ENCODE assay signal across 11 cellular contexts in the genomic region with DNA sequence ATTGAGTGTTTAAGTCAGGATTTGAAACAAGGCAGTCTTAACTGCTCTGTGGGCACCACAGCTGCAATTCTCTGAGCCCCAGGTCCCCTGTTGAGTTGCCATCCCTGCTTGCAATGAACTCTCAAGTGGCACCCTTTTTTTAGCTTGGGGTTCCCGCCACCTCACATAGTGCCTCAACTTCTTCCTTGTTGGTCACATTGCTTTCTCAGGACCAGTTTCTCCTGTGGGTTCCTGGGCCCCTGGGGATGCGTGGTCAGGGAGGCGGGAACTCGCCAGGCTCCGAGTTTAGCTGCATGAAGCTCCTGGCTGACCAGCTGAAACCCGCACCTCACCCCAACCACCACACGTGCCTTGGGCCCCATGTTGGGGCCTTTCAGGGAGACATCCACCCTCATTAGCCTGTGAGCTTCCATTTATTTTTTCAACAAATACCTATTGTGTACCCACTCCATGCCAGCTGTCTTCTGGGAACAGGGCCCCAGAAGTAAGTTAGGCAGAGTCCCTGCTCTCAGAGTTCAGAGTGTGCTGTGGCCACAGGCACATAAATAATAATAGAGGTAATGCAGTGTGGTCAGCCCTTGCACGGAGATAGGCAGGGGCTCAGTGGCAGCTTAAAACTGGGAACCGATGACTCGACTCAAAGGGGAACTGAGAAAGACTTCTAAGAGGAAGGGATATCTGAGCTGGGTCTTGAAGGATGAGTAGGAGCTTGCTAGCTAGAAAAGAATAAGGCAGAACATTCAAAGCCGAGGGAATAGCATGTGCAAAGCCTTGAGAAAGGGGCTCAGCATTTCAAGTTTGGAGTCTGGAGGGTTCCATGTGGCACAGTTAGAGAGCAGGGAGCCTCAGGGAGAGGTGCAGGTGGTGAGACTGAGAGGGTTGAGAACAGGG. TPM values are rescaled to one million over a fixed set of nuclear protein-coding genes. Genes with fewer than 3 reads are reported as not detected.
DNase-seq lines count a peak whose midpoint lies in the region; ATAC-seq and TF ChIP-seq lines count a peak whose summit lies in the region.
"Had no signal": no experiment of that assay in that cellular context is flagged by ENCODE, and none has a peak within 500 bp of the region (broad histone marks: within the 10 kb centered on the region; RNA-seq: fewer than 3 reads in every experiment).

No MANE protein-coding gene starts in this region.

- CTCF ChIA-PET in activated B cell treated with CpG ODN at 0.5 μM for 24 hours (lab: Charles Lee): interaction anchor here (0.6 to 5.5 kb wide), 33 partner anchors 11 to 247 kb away, joined by 3 to 82 read pairs (median 5); a partner anchor contains a TSS

- peak overlapping the region; percentile 33 for H3K4me3 Mint-ChIP-seq in activated B cell treated with CpG ODN at 0.5 μM for 24 hours

- POLR2A ChIA-PET in activated B cell treated with CpG ODN at 0.5 μM for 24 hours (lab: Charles Lee): interaction anchor here (0.6 to 6.4 kb wide), 20 partner anchors 11 to 1548 kb away, joined by 3 to 161 read pairs (median 6); a partner anchor contains a TSS

- H3K27me3 ChIP-seq in mesenchymal stem cell (ENCODE audit: control insufficient read depth in 1 of 2, insufficient read depth in 1 of 2, low read length in 2 of 2): peaks cover 44 to 86% of the 10 kb centered on the region in 2 experiments

- no peak overlapping the region for H3K14ac ChIP-seq in mesenchymal stem cell (ENCODE audit: low read length in 2 of 2)

- H3K79me1 ChIP-seq in mesenchymal stem cell (replicated peaks; ENCODE audit: low read length, poor library complexity, severe bottlenecking): no peaks in the 10 kb centered on the region

- no peak overlapping the region for H2BK12ac ChIP-seq in mesenchymal stem cell (ENCODE audit: low read length in 2 of 2)

- no peak overlapping the region for H3K23ac ChIP-seq in mesenchymal stem cell (ENCODE audit: low read length in 2 of 2)

- DNase-seq in CD1c-positive myeloid dendritic cell (ENCODE audit: extremely low spot score) (peak; percentile 49), activated B cell treated with CpG ODN at 0.5 μM for 24 hours (no peak), mucosa of descending colon (no peak), GM19240 (ENCODE audit: insufficient read length, low spot score) (no peak), mucosa of gallbladder (ENCODE audit: low spot score) (no peak), mesenchymal stem cell (no peak)
- DNase-seq: PC-9 had no signal

- H3K4me1 ChIP-seq in mucosa of descending colon (ENCODE audit: low read depth): peaks cover 3% of the 10 kb centered on the region
- peaks cover 3% of the 10 kb centered on the region for H3K4me1 ChIP-seq in mesenchymal stem cell (ENCODE audit: control insufficient read depth, insufficient read depth, low read depth, low read length)
- H3K4me1 ChIP-seq: parathyroid adenoma had no signal

- H3K4me2 ChIP-seq in mesenchymal stem cell (ENCODE audit: low read length, poor library complexity, severe bottlenecking): no peak overlapping the region
- H3K4me2 ChIP-seq: PC-9 had no signal

- no peak overlapping the region for H3K9ac ChIP-seq in mesenchymal stem cell (ENCODE audit: low read length)
- H3K9ac ChIP-seq: parathyroid adenoma had no signal

- H3K4ac ChIP-seq in mesenchymal stem cell (ENCODE audit: low read depth in 1 of 2, low read length in 2 of 2): no peak overlapping the region

- no peaks in the 10 kb centered on the region for H3K9me3 Mint-ChIP-seq in activated B cell treated with CpG ODN at 0.5 μM for 24 hours

- no peak overlapping the region for H2AK5ac ChIP-seq in mesenchymal stem cell (ENCODE audit: low read length, severe bottlenecking)

- H2BK15ac ChIP-seq in mesenchymal stem cell (ENCODE audit: low read depth, poor library complexity, severe bottlenecking): no peak overlapping the region

- no peak overlapping the region for H2BK5ac ChIP-seq in mesenchymal stem cell (ENCODE audit: low read depth, low read length, poor library complexity, severe bottlenecking)

- no peak overlapping the region for H3K18ac ChIP-seq in mesenchymal stem cell (ENCODE audit: low read depth in 1 of 2, low read length in 2 of 2)

- H3K4me3 ChIP-seq in mucosa of descending colon (no peak overlapping the region), mesenchymal stem cell (ENCODE audit: insufficient read depth in 1 of 2, low read depth in 1 of 2, low read length in 2 of 2) (no peak overlapping the region)
- H3K4me3 ChIP-seq: PC-9 had no signal

- TF ChIP-seq CTCF in activated B cell treated with CpG ODN at 0.5 μM for 24 hours (IDR thresholded peaks at IDR 0.05) (no peak), mucosa of descending colon (IDR thresholded peaks at IDR 0.05) (no peak)

- intact Hi-C loops in activated B cell treated with CpG ODN at 0.5 μM for 24 hours (cut with micrococcal nuclease) (loop anchor here (2.0 kb wide), 1 partner anchor 162 kb away; no protein-coding TSS in a partner anchor), mucosa of descending colon (cut with DNase I, micrococcal nuclease) (loop anchor here in 1 of 2 donors (10.0 kb wide), 1 partner anchor 248 kb away; no protein-coding TSS in a partner anchor)

- no peaks in the 10 kb centered on the region for H3K9me3 ChIP-seq in mucosa of descending colon
- H3K9me3 ChIP-seq in mesenchymal stem cell (ENCODE audit: control insufficient read depth, low read length): no peaks in the 10 kb centered on the region

- peaks cover 72% of the 10 kb centered on the region for H3K4me1 Mint-ChIP-seq in activated B cell treated with CpG ODN at 0.5 μM for 24 hours

- H3K36me3 ChIP-seq in mucosa of descending colon (ENCODE audit: low read depth) (no peaks in the 10 kb centered on the region), mesenchymal stem cell (ENCODE audit: control insufficient read depth in 1 of 2, insufficient read depth in 2 of 2, low read depth in 1 of 2, low read length in 2 of 2) (no peaks in the 10 kb centered on the region)

- H2AFZ ChIP-seq in mesenchymal stem cell (ENCODE audit: low read depth, low read length): no peak overlapping the region
- H2AFZ ChIP-seq: parathyroid adenoma, PC-9 had no signal

- no peak overlapping the region for H2BK120ac ChIP-seq in mesenchymal stem cell (ENCODE audit: low read depth, low read length)

- ATAC-seq in GM19351 (IDR thresholded peaks at IDR 0.05; ENCODE audit: unreplicated experiment): peak; percentile 72
- ATAC-seq in HG03103 (IDR thresholded peaks at IDR 0.05; ENCODE audit: low read depth, unreplicated experiment): peak; percentile 66
- ATAC-seq in activated B cell treated with CpG ODN at 0.5 μM for 24 hours (ENCODE audit: low read depth): peak; percentile 51
- ATAC-seq in mucosa of descending colon: no peak

- H3K27ac ChIP-seq in mesenchymal stem cell (ENCODE audit: low read length, poor library complexity, severe bottlenecking): no peak overlapping the region
- H3K27ac ChIP-seq: C4-2B, parathyroid adenoma, PC-9 had no signal

- H3K36me3 Mint-ChIP-seq in activated B cell treated with CpG ODN at 0.5 μM for 24 hours (ENCODE audit: low read depth): peaks cover 43% of the 10 kb centered on the region

- no peak overlapping the region for H4K91ac ChIP-seq in mesenchymal stem cell (ENCODE audit: low read length)

- no peak overlapping the region for H4K8ac ChIP-seq in mesenchymal stem cell (ENCODE audit: low read length)

- peak overlapping the region; percentile 86 for H3K27ac Mint-ChIP-seq in activated B cell treated with CpG ODN at 0.5 μM for 24 hours

- WGBS in mesenchymal stem cell: 85% methylated on average over 11 of the region's 11 CpGs

- no peaks in the 10 kb centered on the region for H3K27me3 Mint-ChIP-seq in activated B cell treated with CpG ODN at 0.5 μM for 24 hours

RNA-seq across cellular contexts. Expression of a gene that starts 33.9 kb away (rescaled TPM):
- total RNA-seq in activated B cell treated with CpG ODN at 0.5 μM for 24 hours (0.93 and 1.2 TPM in 2 replicates), mucosa of descending colon (10 to 100 TPM in 2 of 3 donors, 1 to 10 TPM in 1; 3.4 to 13.9 (median 13.1) TPM), mucosa of gallbladder (48.3 TPM)
- polyA plus RNA-seq in mesenchymal stem cell (2013, experiment 1 of 2): 2.8 TPM
- 2.8 TPM for polyA plus RNA-seq in mesenchymal stem cell (2013, experiment 2 of 2)
